ENCODE assay signal across 29 cellular contexts in the genomic region with DNA sequence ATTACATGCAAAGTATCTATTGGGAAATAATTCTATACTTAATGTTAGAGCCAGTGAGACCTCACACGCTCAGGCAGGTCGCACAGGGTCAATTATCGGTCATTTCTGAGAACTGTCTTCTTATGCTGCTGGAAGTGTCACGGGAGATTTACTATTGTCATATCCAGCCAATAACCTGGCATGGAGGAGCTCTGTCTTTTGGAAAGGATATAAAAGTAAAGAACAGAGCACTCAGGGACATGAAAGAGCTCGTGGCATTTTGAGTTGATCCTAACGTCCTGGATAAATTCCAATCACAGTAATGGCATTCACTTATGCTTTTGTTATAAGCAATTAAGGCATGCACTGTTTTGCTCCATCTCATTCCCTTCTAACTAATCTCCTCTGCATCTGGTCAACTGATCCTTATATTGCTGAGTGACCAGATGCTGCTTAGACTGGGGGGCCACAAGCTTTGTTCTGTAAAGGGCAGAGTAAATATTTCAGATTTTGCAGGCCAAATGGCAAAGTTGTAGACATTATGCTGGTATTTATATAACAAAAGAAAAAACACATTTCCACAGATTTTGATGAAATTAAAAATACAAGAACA.
"Had no signal": no experiment of that assay in that cellular context is flagged by ENCODE, and none has a peak within 500 bp of the region (broad histone marks: within the 10 kb centered on the region; RNA-seq: fewer than 3 reads in every experiment).

No MANE protein-coding gene starts in this region.

- ATAC-seq: activated naive CD4-positive, alpha-beta T cell treated with anti-CD3 and anti-CD28 coated beads, Interleukin-2, amount 50 U/mL, for 72 hours; activated naive CD8-positive, alpha-beta T cell treated with anti-CD3 and anti-CD28 coated beads, Interleukin-2, amount 50 U/mL, for 24 hours; activated T-cell treated with anti-CD3 and anti-CD28 coated beads, Interleukin-2, amount 50 U/mL, for 4 hours; body of pancreas; T-helper 17 cell had no signal

- H3K9me3 ChIP-seq: ascending aorta, body of pancreas, MG63, SJCRH30 had no signal

- DNase-seq: activated CD4-positive, alpha-beta memory T cell treated with anti-CD3 and anti-CD28 coated beads for 36 hours; activated CD4-positive, alpha-beta T cell treated with anti-CD3 and anti-CD28 coated beads, Interleukin-2, amount 10 ng/mL, durations not matched to agents 7 days and 5 days; activated CD4-positive, CD25-positive, alpha-beta regulatory T cell; activated CD8-positive, alpha-beta memory T cell treated with anti-CD3 and anti-CD28 coated beads for 24 hours; activated effector memory CD4-positive, alpha-beta T cell treated with anti-CD3 and anti-CD28 coated beads, Interleukin-2, amount 50 U/mL, for 16 hours; activated naive CD4-positive, alpha-beta T cell treated with Interleukin-2 at 50 U/mL for 16 hours; activated naive CD8-positive, alpha-beta T cell treated with anti-CD3 and anti-CD28 coated beads, Interleukin-2, amount 50 U/mL, for 24 hours; activated T-cell treated with anti-CD3 and anti-CD28 coated beads, Interleukin-2, amount 50 U/mL, for 4 hours; amniotic stem cell; body of pancreas; MG63; MV-4-11; NCI-H1092 treated with DMSO at 0.1 percent for 48 hours; NCI-H1417 treated with DMSO at 0.1 percent for 48 hours; NCI-H1694 treated with DMSO at 0.1 percent for 48 hours; NCI-H2081; NCI-H2171 treated with DMSO at 0.1 percent for 48 hours; NCI-H226; NCI-H69; Peyer's patch; Right ventricle myocardium superior; SJCRH30; T-helper 17 cell; T-helper 9 cell had no signal

- H3K4me1 ChIP-seq: ascending aorta, body of pancreas, Peyer's patch, SJCRH30 had no signal

- FAIRE-seq: bronchial epithelial cell, TTC549 had no signal

- H3K27me3 ChIP-seq: ascending aorta, body of pancreas, MG63, Peyer's patch, SJCRH30 had no signal

- H3K4me3 ChIP-seq: ascending aorta, body of pancreas, MG63, Peyer's patch, SJCRH30 had no signal

- H3K27ac ChIP-seq: ascending aorta, body of pancreas, Peyer's patch, RWPE1, SJCRH30 had no signal

- H3K36me3 ChIP-seq: ascending aorta, MG63, Peyer's patch, SJCRH30 had no signal
